In the genomic region with DNA sequence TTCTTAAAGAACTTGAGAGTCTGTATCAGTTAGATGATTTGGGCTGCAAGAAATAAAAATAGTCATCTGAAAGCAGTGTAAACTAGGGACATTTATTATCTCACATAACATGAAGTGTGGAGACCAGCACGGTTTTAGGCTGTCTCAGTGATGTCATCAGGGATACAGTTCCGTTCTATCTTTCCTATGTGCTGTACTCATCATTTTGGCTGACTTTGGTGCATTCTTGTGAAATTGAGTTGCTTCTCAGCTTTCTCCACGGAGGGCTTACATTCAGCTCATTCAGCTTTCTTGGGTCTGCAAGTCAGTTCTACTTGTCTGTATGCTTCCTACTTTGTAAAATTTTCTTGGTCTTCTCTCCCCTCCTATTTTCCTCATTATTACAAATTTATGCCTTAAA, we compare ENCODE assay signal across 30 cellular contexts.
"Had no signal": no experiment of that assay in that cellular context is flagged by ENCODE, and none has a peak within 500 bp of the region (broad histone marks: within the 10 kb centered on the region; RNA-seq: fewer than 3 reads in every experiment).

No MANE protein-coding gene starts in this region.

- H3K27me3 ChIP-seq: ascending aorta, SJSA1 had no signal

- H3K36me3 ChIP-seq: ascending aorta, SJSA1, WERI-Rb-1 had no signal

- H3K27ac ChIP-seq: ascending aorta, SJSA1, WERI-Rb-1 had no signal

- H3K4me3 ChIP-seq: ascending aorta, SJSA1 had no signal

- DNase-seq: activated CD4-positive, alpha-beta memory T cell treated with anti-CD3 and anti-CD28 coated beads, Interleukin-2, amount 10 ng/mL, durations not matched to agents 7 days and 5 days; activated CD4-positive, alpha-beta T cell treated with anti-CD3 and anti-CD28 coated beads for 1 hour; activated CD4-positive, alpha-beta T cell treated with anti-CD3 and anti-CD28 coated beads for 48 hours; activated CD4-positive, CD25-positive, alpha-beta regulatory T cell; activated CD8-positive, alpha-beta memory T cell treated with anti-CD3 and anti-CD28 coated beads for 24 hours; activated CD8-positive, alpha-beta memory T cell treated with anti-CD3 and anti-CD28 coated beads, Interleukin-2, amount 10 ng/mL, durations not matched to agents 7 days and 5 days; activated CD8-positive, alpha-beta memory T cell treated with anti-CD3 and anti-CD28 coated beads, Interleukin-2, amount 50 U/mL, for 48 hours; activated effector memory CD4-positive, alpha-beta T cell treated with Interleukin-2 at 50 U/mL for 16 hours; activated naive CD4-positive, alpha-beta T cell; activated naive CD4-positive, alpha-beta T cell treated with anti-CD3 and anti-CD28 coated beads, Interleukin-2, amount 50 U/mL, for 16 hours; activated naive CD8-positive, alpha-beta T cell treated with anti-CD3 and anti-CD28 coated beads, Interleukin-2, amount 10 ng/mL, durations not matched to agents 7 days and 5 days; activated T-cell treated with anti-CD3 and anti-CD28 coated beads, Interleukin-2, amount 50 U/mL, for 48 hours; amygdala; NCI-H1048; NCI-H1105 treated with DMSO at 0.1 percent for 48 hours; NCI-H1436; NCI-H1694; NCI-H1930; NCI-H2081 treated with DMSO at 0.1 percent for 48 hours; NCI-H226; NCI-H446 treated with DMSO at 0.1 percent for 48 hours; NCI-H524 treated with DMSO at 0.1 percent for 48 hours; SHP77 treated with DMSO at 0.1 percent for 48 hours; SW 1271; T-helper 1 cell; T-helper 2 cell; T-helper 9 cell; WERI-Rb-1 had no signal

- H3K9me3 ChIP-seq: ascending aorta, SJSA1 had no signal

- H3K4me1 ChIP-seq: ascending aorta had no signal
